ENCODE assay signal across 1 cellular context in the genomic region with DNA sequence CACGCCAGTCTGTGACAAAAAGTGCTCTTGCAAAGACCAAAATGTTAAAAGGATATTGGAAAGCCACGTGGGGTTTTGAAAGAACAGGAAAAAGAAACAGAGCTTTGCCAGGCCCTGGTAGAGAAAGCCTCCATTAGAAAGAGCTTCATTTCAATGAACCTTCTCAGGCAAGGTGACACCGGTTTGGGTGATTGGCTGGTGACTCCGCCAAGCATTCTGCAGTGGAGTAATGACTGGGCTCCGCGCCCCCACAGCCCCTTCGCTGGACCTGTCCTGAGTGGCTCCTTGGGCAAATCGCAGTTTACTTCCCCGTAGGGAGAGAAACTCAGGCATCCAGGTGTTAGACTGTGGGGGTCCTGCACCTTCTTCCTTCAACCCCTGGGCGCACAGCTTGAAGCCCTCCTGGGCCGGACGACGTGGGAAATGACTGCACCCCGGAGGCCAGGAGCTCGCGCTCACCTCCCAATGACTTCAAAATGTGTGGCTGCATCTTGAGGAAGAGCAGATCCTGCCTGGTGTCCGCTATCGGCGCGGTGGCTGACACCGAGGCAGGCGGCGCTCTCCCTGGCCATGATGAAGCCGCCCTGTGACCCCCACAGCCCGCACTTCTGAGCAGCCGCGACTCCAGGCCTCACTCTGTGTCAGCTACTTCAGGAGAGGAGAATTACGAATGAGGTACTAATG.
TF ChIP-seq lines count a peak whose summit lies in the region.

No MANE protein-coding gene starts in this region.

TF ChIP-seq in HCT116, 20 proteins besides CTCF, POLR2A, EP300 and RAD21 (continued from another document):
- no peak for TF ChIP-seq CEBPB (IDR thresholded peaks at IDR 0.05; ENCODE audit: low read depth)
TF ChIP-seq in HCT116: peak in this region for 0.
